In the genomic region with DNA sequence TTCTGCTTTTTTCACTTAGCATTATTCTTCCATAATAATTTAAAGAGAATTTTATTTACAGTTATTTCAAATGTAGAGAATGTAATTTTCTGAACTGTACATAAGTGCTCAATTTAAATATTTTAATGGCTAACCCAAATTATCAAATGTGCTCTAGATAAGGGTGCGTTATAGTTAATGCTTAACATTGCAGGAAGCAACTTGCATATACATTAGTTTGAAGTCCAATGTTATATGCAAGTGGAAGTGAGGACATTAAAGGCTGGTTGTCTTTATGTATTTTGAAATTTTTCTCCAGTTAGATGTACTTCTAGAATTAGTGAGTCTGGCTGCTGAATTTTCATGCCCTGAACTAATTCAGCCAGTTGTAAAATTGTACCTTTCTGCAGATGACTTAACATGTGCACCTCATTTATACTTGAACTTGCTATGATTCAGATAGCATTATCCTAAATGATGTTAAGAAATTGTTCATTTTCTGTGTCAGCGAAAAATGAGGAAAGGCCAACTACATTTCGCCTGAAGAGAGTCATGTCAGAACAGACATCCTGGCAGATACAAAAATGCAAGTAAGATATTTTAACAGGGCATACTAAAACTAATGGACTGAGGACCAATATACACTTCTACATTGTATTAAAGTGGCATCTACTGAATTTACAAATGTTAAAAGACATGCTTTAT, we compare ENCODE assay signal across 39 cellular contexts. TPM values are rescaled to one million over a fixed set of nuclear protein-coding genes. Genes with fewer than 3 reads are reported as not detected.
"Had no signal": no experiment of that assay in that cellular context is flagged by ENCODE, and none has a peak within 500 bp of the region (broad histone marks: within the 10 kb centered on the region; RNA-seq: fewer than 3 reads in every experiment).

No MANE protein-coding gene starts in this region.

- H3K27ac ChIP-seq: brain microvascular endothelial cell, Peyer's patch, RWPE1, VCaP had no signal

- H3K4me1 Mint-ChIP-seq: activated B cell treated with CpG ODN at 0.5 μM for 24 hours had no signal

- H3K27ac Mint-ChIP-seq: activated B cell treated with CpG ODN at 0.5 μM for 24 hours; activated CD4-positive, alpha-beta memory T cell treated with anti-CD3 and anti-CD28 coated beads for 36 hours; activated naive CD8-positive, alpha-beta T cell treated with anti-CD3 and anti-CD28 coated beads for 36 hours had no signal

- H3K36me3 ChIP-seq: brain microvascular endothelial cell, Peyer's patch had no signal

- H3K27me3 Mint-ChIP-seq: activated B cell treated with CpG ODN at 0.5 μM for 24 hours; activated T-helper 17 cell treated with anti-CD3 and anti-CD28 coated beads, Interleukin-2, amount 50 U/mL, for 72 hours had no signal

- ATAC-seq: activated T-cell treated with anti-CD3 and anti-CD28 coated beads, Interleukin-2, amount 50 U/mL, for 4 hours; activated T-helper 17 cell treated with anti-CD3 and anti-CD28 coated beads, Interleukin-2, amount 50 U/mL, for 72 hours; PC-3 had no signal

- H3K4me3 Mint-ChIP-seq: activated B cell treated with CpG ODN at 0.5 μM for 24 hours; activated CD4-positive, alpha-beta memory T cell treated with anti-CD3 and anti-CD28 coated beads for 36 hours; activated naive CD8-positive, alpha-beta T cell treated with anti-CD3 and anti-CD28 coated beads for 36 hours; activated T-cell treated with anti-CD3 and anti-CD28 coated beads, Interleukin-2, amount 50 U/mL, for 4 hours; activated T-helper 17 cell treated with anti-CD3 and anti-CD28 coated beads, Interleukin-2, amount 50 U/mL, for 72 hours had no signal

- H3K9me3 ChIP-seq: Peyer's patch had no signal

- H3K4me3 ChIP-seq: Peyer's patch had no signal

- DNase-seq: activated B cell treated with CpG ODN at 0.5 μM for 24 hours; activated CD4-positive, alpha-beta memory T cell treated with anti-CD3 and anti-CD28 coated beads for 36 hours; activated CD4-positive, alpha-beta T cell treated with anti-CD3 and anti-CD28 coated beads for 4 hours; activated CD4-positive, alpha-beta T cell treated with anti-CD3 and anti-CD28 coated beads, Interleukin-2, amount 50 U/mL, for 1 hour; activated CD4-positive, CD25-positive, alpha-beta regulatory T cell treated with anti-CD3 and anti-CD28 coated beads, Interleukin-2, amount 50 U/mL, for 72 hours; activated CD8-positive, alpha-beta memory T cell treated with anti-CD3 and anti-CD28 coated beads, Interleukin-2, amount 50 U/mL, for 4 hours; activated effector memory CD4-positive, alpha-beta T cell treated with anti-CD3 and anti-CD28 coated beads, Interleukin-2, amount 50 U/mL, for 16 hours; activated naive CD4-positive, alpha-beta T cell; activated naive CD4-positive, alpha-beta T cell treated with anti-CD3 and anti-CD28 coated beads, Interleukin-2, amount 50 U/mL, for 16 hours; activated naive CD8-positive, alpha-beta T cell treated with anti-CD3 and anti-CD28 coated beads for 36 hours; activated T-cell treated with anti-CD3 and anti-CD28 coated beads for 4 hours; activated T-cell treated with anti-CD3 and anti-CD28 coated beads, Interleukin-2, amount 50 U/mL, for 4 hours; amniotic stem cell; aorta; brain microvascular endothelial cell; Kasumi-1; KG1; MM.1S; MV-4-11; NCI-H1092; NCI-H1436 treated with DMSO at 0.1 percent for 48 hours; NCI-H187; NCI-H2029 treated with DMSO at 0.1 percent for 48 hours; NCI-H2107; NCI-H2171; NCI-H510A; NCI-H526; NCI-H748 treated with DMSO at 0.1 percent for 48 hours; NK-92 treated with Interleukin-12 subunit alpha and Interleukin-12 subunit beta, amount 100 ng/mL, for 24 hours; PC-3; Peyer's patch; Right ventricle myocardium superior; SW 1271; T-helper 1 cell; T-helper 2 cell; T-helper 9 cell had no signal

- H3K9me3 Mint-ChIP-seq: activated B cell treated with CpG ODN at 0.5 μM for 24 hours; activated CD4-positive, alpha-beta memory T cell treated with anti-CD3 and anti-CD28 coated beads for 36 hours; activated naive CD8-positive, alpha-beta T cell treated with anti-CD3 and anti-CD28 coated beads for 36 hours; activated T-cell treated with anti-CD3 and anti-CD28 coated beads, Interleukin-2, amount 50 U/mL, for 4 hours; activated T-helper 17 cell treated with anti-CD3 and anti-CD28 coated beads, Interleukin-2, amount 50 U/mL, for 72 hours had no signal

- H3K27me3 ChIP-seq: brain microvascular endothelial cell, Peyer's patch had no signal

- H3K36me3 Mint-ChIP-seq: activated CD4-positive, alpha-beta memory T cell treated with anti-CD3 and anti-CD28 coated beads for 36 hours; activated naive CD8-positive, alpha-beta T cell treated with anti-CD3 and anti-CD28 coated beads for 36 hours had no signal

RNA-seq across cellular contexts. Expression of gene GAREM1, which starts 59.2 kb away (rescaled TPM):
- total RNA-seq: activated B cell treated with CpG ODN at 0.5 μM for 24 hours; activated naive CD8-positive, alpha-beta T cell treated with anti-CD3 and anti-CD28 coated beads for 36 hours had no signal
